8 cellular contexts compared by ENCODE assay signal in the genomic region with DNA sequence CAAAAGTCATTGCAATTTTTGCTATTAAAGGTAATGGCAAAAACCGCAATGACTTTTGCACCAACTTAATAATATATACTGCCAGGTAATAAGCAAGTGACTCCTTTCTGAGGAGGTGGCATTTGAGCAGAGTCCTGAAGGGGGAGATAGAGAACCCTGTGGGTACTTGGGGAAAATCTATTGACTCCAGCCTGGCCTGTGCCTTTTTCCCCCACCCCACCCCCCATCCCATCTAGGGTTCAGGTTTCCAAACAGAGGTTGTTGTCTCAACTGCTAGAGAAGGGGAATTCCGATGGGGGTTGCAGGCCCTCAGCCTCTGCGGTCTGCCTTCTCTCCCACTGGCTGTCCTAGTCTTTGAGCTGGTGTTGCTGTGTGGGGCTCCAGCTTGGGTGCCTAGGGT. TPM values are rescaled to one million over a fixed set of nuclear protein-coding genes. Genes with fewer than 3 reads are reported as not detected.
DNase-seq lines count a peak whose midpoint lies in the region; TF ChIP-seq lines count a peak whose summit lies in the region.

No MANE protein-coding gene starts in this region.

- peaks cover 6% of the 10 kb centered on the region for H3K36me3 Mint-ChIP-seq in progenitor cell of endocrine pancreas (ENCODE audit: insufficient read depth)

- H3K9me3 ChIP-seq in GM23248 (ENCODE audit: low read depth) (no peaks in the 10 kb centered on the region), Peyer's patch (no peaks in the 10 kb centered on the region)

- no peaks in the 10 kb centered on the region for H3K27me3 Mint-ChIP-seq in progenitor cell of endocrine pancreas

- H4K20me1 ChIP-seq in GM23248 (ENCODE audit: insufficient read depth) = no peaks in the 10 kb centered on the region

- no peak overlapping the region for H3K9ac ChIP-seq in GM23248

- H3K4me3 Mint-ChIP-seq in progenitor cell of endocrine pancreas (ENCODE audit: low read depth) = no peak overlapping the region

- H3K27ac Mint-ChIP-seq in progenitor cell of endocrine pancreas = no peak overlapping the region

- no peaks in the 10 kb centered on the region for H3K4me1 Mint-ChIP-seq in progenitor cell of endocrine pancreas (ENCODE audit: low read depth)

- WGBS in GM23248 (ENCODE audit: low coverage in 1 of 2, low lambda C conversion rate in 2 of 2, missing lambda C conversion rate in 2 of 2), 2 experiments = 21 to 28% methylated on average over 3 of the region's 3 CpGs

- peaks cover 39% of the 10 kb centered on the region for H3K79me2 ChIP-seq in GM23248 (ENCODE audit: insufficient read depth)

- H2AFZ ChIP-seq in GM23248 = no peak overlapping the region

- H3K4me3 ChIP-seq in GM23248 = no peak overlapping the region
- H3K4me3 ChIP-seq in Peyer's patch = no peak overlapping the region
- H3K4me3 ChIP-seq in choroid plexus epithelial cell (ENCODE audit: low read depth, low read length) = no peak overlapping the region

- DNase-seq in DMS 273 (lab: John Stamatoyannopoulos, UW; ENCODE audit: unreplicated experiment) = peak; percentile 65
- DNase-seq in DMS 273 treated with DMSO at 0.1 percent for 48 hours (lab: John Stamatoyannopoulos, UW) = no peak
- DNase-seq in GM23248 = peak; percentile 54
- DNase-seq in Peyer's patch = no peak
- DNase-seq in choroid plexus epithelial cell (ENCODE audit: low read depth) = peak; percentile 71
- no peak for DNase-seq in progenitor cell of endocrine pancreas (ENCODE audit: low spot score, unreplicated experiment)
- no peak for DNase-seq in retina
- no peak for DNase-seq in GOT3 (lab: John Stamatoyannopoulos, UW)

- no peak for TF ChIP-seq POLR2A in Peyer's patch (IDR thresholded peaks at IDR 0.05)

- H3K27me3 ChIP-seq in GM23248 (replicated peaks; ENCODE audit: insufficient read depth) = no peaks in the 10 kb centered on the region
- no peaks in the 10 kb centered on the region for H3K27me3 ChIP-seq in Peyer's patch

- H3K9me3 Mint-ChIP-seq in progenitor cell of endocrine pancreas (ENCODE audit: low read depth) = no peaks in the 10 kb centered on the region

- peak in 4 of 6 experiments; percentile 24 to 39 (median 31) for TF ChIP-seq CTCF in Peyer's patch (IDR thresholded peaks at IDR 0.05)
- peak; percentile 56 for TF ChIP-seq CTCF in choroid plexus epithelial cell (conservative IDR thresholded peaks at IDR 0.05; ENCODE audit: low read depth, low read length)
- peak; percentile 43 for TF ChIP-seq CTCF in progenitor cell of endocrine pancreas (IDR thresholded peaks at IDR 0.05; ENCODE audit: unreplicated experiment)

- no peaks in the 10 kb centered on the region for H3F3A ChIP-seq in GM23248 (ENCODE audit: insufficient read depth)

- no peak overlapping the region for H3K4me2 ChIP-seq in GM23248 (ENCODE audit: unreplicated experiment)

- H3K36me3 ChIP-seq in GM23248 (ENCODE audit: low read depth) (no peaks in the 10 kb centered on the region), Peyer's patch (peaks cover 0 to 5% (median 0%) of the 10 kb centered on the region in 3 donors)

- H3K9me2 ChIP-seq in GM23248 (ENCODE audit: insufficient read depth) = no peaks in the 10 kb centered on the region

- in situ Hi-C loops in GM23248 (cut with MboI) = no loop called here

- no peak overlapping the region for H3K27ac ChIP-seq in GM23248
- H3K27ac ChIP-seq in Peyer's patch = no peak overlapping the region

- H3K4me1 ChIP-seq in GM23248 (ENCODE audit: insufficient read depth) (peaks cover 4% of the 10 kb centered on the region; the same call in 1 of the 2 replicates), Peyer's patch (peaks cover 0 to 6% (median 0%) of the 10 kb centered on the region in 4 donors)

RNA-seq across cellular contexts. Expression of a gene that starts 11.5 kb away (rescaled TPM):
- 20.3 and 24.9 TPM in 2 replicates for total RNA-seq in GM23248 (2014; rRNA removed; shearing (Covaris generic))
- 35.1 and 35.4 TPM in 2 replicates for polyA plus RNA-seq in GM23248 (2016; fragmentation: Nextera tagmentation; extraction: Ambion mirVana)
- total RNA-seq in Peyer's patch (1 to 10 TPM; 2.8 to 4.8 (median 3.1) TPM), progenitor cell of endocrine pancreas (17.9 and 19.2 TPM in 2 replicates)

RNA-seq across cellular contexts. Expression of a gene that starts 24.9 kb away (rescaled TPM):
- total RNA-seq in GM23248 (2014; rRNA removed; shearing (Covaris generic)) = 32.5 and 57.5 TPM in 2 replicates
- polyA plus RNA-seq in GM23248 (2016; fragmentation: Nextera tagmentation; extraction: Ambion mirVana) = 91.8 and 101 TPM in 2 replicates
- total RNA-seq in Peyer's patch (100 to 1,000 TPM in 1 of 4 donors, 10 to 100 TPM in 3; 22.1 to 195 (median 41.5) TPM), progenitor cell of endocrine pancreas (150 TPM in 2 replicates)

RNA-seq across cellular contexts. Expression of a gene that starts 32.3 kb away (rescaled TPM):
- 101 and 103 TPM in 2 replicates for total RNA-seq in GM23248 (2014; rRNA removed; shearing (Covaris generic))
- polyA plus RNA-seq in GM23248 (2016; fragmentation: Nextera tagmentation; extraction: Ambion mirVana) = 71.6 and 73.9 TPM in 2 replicates
- 10 to 100 TPM; 43.8 to 49.6 (median 45.3) TPM for total RNA-seq in Peyer's patch
- 51.7 and 52.9 TPM in 2 replicates for total RNA-seq in progenitor cell of endocrine pancreas

RNA-seq across cellular contexts. Expression of a gene that starts 51.2 kb away (rescaled TPM):
- 21.6 and 22.3 TPM in 2 replicates for total RNA-seq in GM23248 (2014; rRNA removed; shearing (Covaris generic))
- 23.6 and 24.4 TPM in 2 replicates for polyA plus RNA-seq in GM23248 (2016; fragmentation: Nextera tagmentation; extraction: Ambion mirVana)
- total RNA-seq in Peyer's patch = 10 to 100 TPM in 2 of 4 donors, 1 to 10 TPM in 2; 2.6 to 62.7 (median 12.7) TPM
- total RNA-seq in progenitor cell of endocrine pancreas = 0.17 and 0.20 TPM in 2 replicates

Comparison
In these comparisons a context has a peak if more than half of its experiments do, and no peak if none do; other contexts are left out.
1. DNase-seq: peak in DMS 273 (single experiment), GM23248 (single experiment) and choroid plexus epithelial cell (single experiment); none in DMS 273 treated with DMSO at 0.1 percent for 48 hours (single experiment), Peyer's patch (0 of 3), progenitor cell of endocrine pancreas (single experiment), retina (single experiment) and GOT3 (single experiment).
2. Peak in every context shown above with its lines, with median percentiles within 50 percentile points of each other: CTCF ChIP-seq.